Comparison of ENCODE assay signal across 18 cellular contexts in the genomic region with DNA sequence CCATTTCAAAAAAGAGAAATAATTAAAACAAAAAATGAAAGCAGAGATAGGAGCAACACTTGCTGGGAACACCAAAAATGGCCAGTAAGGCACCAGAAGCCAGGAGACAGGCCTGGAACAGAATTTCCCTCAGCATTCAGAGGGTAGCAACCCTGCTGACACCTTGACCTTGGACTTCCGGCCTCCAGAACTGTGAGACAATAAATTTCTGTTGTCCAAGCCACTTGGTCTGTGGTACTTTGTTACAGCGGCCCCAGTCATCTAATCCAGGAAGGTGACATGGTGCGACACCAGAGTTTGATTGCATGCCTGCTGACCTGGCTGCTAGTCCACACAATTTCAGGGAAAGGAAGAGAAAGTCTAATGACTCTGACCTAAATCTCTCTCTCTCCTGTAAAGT. TPM values are rescaled to one million over a fixed set of nuclear protein-coding genes. Genes with fewer than 3 reads are reported as not detected.
DNase-seq lines count a peak whose midpoint lies in the region; ATAC-seq lines count a peak whose summit lies in the region.
"Had no signal": no experiment of that assay in that cellular context is flagged by ENCODE, and none has a peak within 500 bp of the region (broad histone marks: within the 10 kb centered on the region; RNA-seq: fewer than 3 reads in every experiment).

No MANE protein-coding gene starts in this region.

- CTCF ChIA-PET in activated CD4-positive, alpha-beta T cell treated with anti-CD3 and anti-CD28 coated beads, Interleukin-2, amount 10 ng/mL, durations not matched to agents 7 days and 5 days (lab: Charles Lee) = interaction anchor here (2.2 kb wide), 1 partner anchor 222 kb away, joined by 13 read pairs; no protein-coding TSS in a partner anchor

- H3K9me3 Mint-ChIP-seq in activated CD4-positive, alpha-beta T cell treated with anti-CD3 and anti-CD28 coated beads, Interleukin-2, amount 10 ng/mL, durations not matched to agents 7 days and 5 days = no peaks in the 10 kb centered on the region
- no peaks in the 10 kb centered on the region for H3K9me3 Mint-ChIP-seq in stimulated activated naive CD8-positive, alpha-beta T cell treated with anti-CD3 and anti-CD28 coated beads, Interleukin-15, amount 100 ng/mL, for 72 hours
- H3K9me3 Mint-ChIP-seq: CD4-positive, alpha-beta T cell had no signal

- no peaks in the 10 kb centered on the region for H3K27me3 Mint-ChIP-seq in activated CD4-positive, alpha-beta T cell treated with anti-CD3 and anti-CD28 coated beads, Interleukin-2, amount 10 ng/mL, durations not matched to agents 7 days and 5 days
- H3K27me3 Mint-ChIP-seq in stimulated activated naive CD8-positive, alpha-beta T cell treated with anti-CD3 and anti-CD28 coated beads, Interleukin-15, amount 100 ng/mL, for 72 hours = no peaks in the 10 kb centered on the region
- H3K27me3 Mint-ChIP-seq: CD4-positive, alpha-beta T cell had no signal

- peaks cover 16% of the 10 kb centered on the region for H3K4me1 Mint-ChIP-seq in activated CD4-positive, alpha-beta T cell treated with anti-CD3 and anti-CD28 coated beads, Interleukin-2, amount 10 ng/mL, durations not matched to agents 7 days and 5 days
- H3K4me1 Mint-ChIP-seq in stimulated activated naive CD8-positive, alpha-beta T cell treated with anti-CD3 and anti-CD28 coated beads, Interleukin-15, amount 100 ng/mL, for 72 hours = peaks cover 17% of the 10 kb centered on the region

- H3K27ac Mint-ChIP-seq in activated CD4-positive, alpha-beta T cell treated with anti-CD3 and anti-CD28 coated beads, Interleukin-2, amount 10 ng/mL, durations not matched to agents 7 days and 5 days = peak overlapping the region; percentile 22
- H3K27ac Mint-ChIP-seq in stimulated activated naive CD8-positive, alpha-beta T cell treated with anti-CD3 and anti-CD28 coated beads, Interleukin-15, amount 100 ng/mL, for 72 hours = peak overlapping the region; percentile 21 to 22
- H3K27ac Mint-ChIP-seq: CD4-positive, alpha-beta T cell had no signal

- POLR2A ChIA-PET in activated CD4-positive, alpha-beta T cell treated with anti-CD3 and anti-CD28 coated beads, Interleukin-2, amount 10 ng/mL, durations not matched to agents 7 days and 5 days (lab: Charles Lee) = no interaction called here

- DNase-seq in activated CD4-positive, alpha-beta T cell treated with anti-CD3 and anti-CD28 coated beads, Interleukin-2, amount 10 ng/mL, durations not matched to agents 7 days and 5 days = no peak
- no peak for DNase-seq in activated CD4-positive, alpha-beta T cell treated with anti-CD3 and anti-CD28 coated beads for 48 hours
- no peak for DNase-seq in stimulated activated naive CD8-positive, alpha-beta T cell treated with anti-CD3 and anti-CD28 coated beads, Interleukin-15, amount 100 ng/mL, for 72 hours
- DNase-seq in stimulated activated naive CD8-positive, alpha-beta T cell treated with anti-CD3 and anti-CD28 coated beads, Interleukin-15, Interleukin-2, amounts not matched to agents 100 U/mL and 50 U/mL, for 24 hours = no peak
- peak; percentile 29 for DNase-seq in left kidney (ENCODE audit: low read depth, low spot score)
- DNase-seq in DMS 273 (lab: John Stamatoyannopoulos, UW; ENCODE audit: unreplicated experiment) = no peak
- no peak for DNase-seq in NCI-H446 (lab: John Stamatoyannopoulos, UW)
- no peak for DNase-seq in effector CD8-positive, alpha-beta T cell (lab: John Stamatoyannopoulos, UW)
- DNase-seq: AML-193; Caco-2; CD4-positive, alpha-beta T cell; DMS153; DMS79; GDM1; GM23248; H7 had no signal

- H3K36me3 Mint-ChIP-seq in activated CD4-positive, alpha-beta T cell treated with anti-CD3 and anti-CD28 coated beads, Interleukin-2, amount 10 ng/mL, durations not matched to agents 7 days and 5 days (ENCODE audit: low read depth) = no peaks in the 10 kb centered on the region

- no peak for ATAC-seq in stimulated activated naive CD8-positive, alpha-beta T cell treated with anti-CD3 and anti-CD28 coated beads, Interleukin-15, amount 100 ng/mL, for 72 hours
- ATAC-seq in stimulated activated naive CD8-positive, alpha-beta T cell treated with anti-CD3 and anti-CD28 coated beads, Interleukin-15, Interleukin-2, amounts not matched to agents 100 U/mL and 50 U/mL, for 24 hours = no peak
- ATAC-seq: A549, HCT116 had no signal

- no peak overlapping the region for H3K4me3 Mint-ChIP-seq in activated CD4-positive, alpha-beta T cell treated with anti-CD3 and anti-CD28 coated beads, Interleukin-2, amount 10 ng/mL, durations not matched to agents 7 days and 5 days
- no peak overlapping the region for H3K4me3 Mint-ChIP-seq in stimulated activated naive CD8-positive, alpha-beta T cell treated with anti-CD3 and anti-CD28 coated beads, Interleukin-15, amount 100 ng/mL, for 72 hours
- H3K4me3 Mint-ChIP-seq: CD4-positive, alpha-beta T cell had no signal

RNA-seq across cellular contexts. Expression of a gene that starts 10.6 kb away (rescaled TPM):
- total RNA-seq in activated CD4-positive, alpha-beta T cell treated with anti-CD3 and anti-CD28 coated beads, Interleukin-2, amount 10 ng/mL, durations not matched to agents 7 days and 5 days = 10 to 100 TPM; 35.5 to 41.0 TPM
